In genomic region chr12:9049520-9050133, GRCh38 we compare ENCODE assay signal across 7 cellular contexts.
A peak's percentile ranks its signal among the peaks of the same experiment; 100 is the strongest.
DNase-seq lines count a peak whose midpoint lies in the region; ATAC-seq and TF ChIP-seq lines count a peak whose summit lies in the region.

No MANE protein-coding gene starts in this region.

- intact Hi-C loops in prostate gland (cut with DNase I), result no loop called here

- 18% methylated on average over 6 of the region's 6 CpGs for WGBS in prostate gland

- no peak for TF ChIP-seq POLR2A in prostate gland (IDR thresholded peaks at IDR 0.05)

- no peak for ATAC-seq in HG02610 (IDR thresholded peaks at IDR 0.05; ENCODE audit: unreplicated experiment)
- no peak for ATAC-seq in HG03442 (IDR thresholded peaks at IDR 0.05; ENCODE audit: unreplicated experiment)

- H3K9me3 ChIP-seq in prostate gland, result no peaks in the 10 kb centered on the region

- DNase-seq in DMS53 treated with DMSO at 0.1 percent for 48 hours (lab: John Stamatoyannopoulos, UW; ENCODE audit: unreplicated experiment), result peak; percentile 74
- DNase-seq in HS-27A (ENCODE audit: low read depth), result peak; percentile 15
- peak; percentile 71 for DNase-seq in SW480 (ENCODE audit: low spot score)
- DNase-seq in fibroblast of the aortic adventitia (ENCODE audit: low read depth), result peak; percentile 73
- DNase-seq in prostate gland (ENCODE audit: low spot score), result no peak

- H3K27ac ChIP-seq in prostate gland, result no peak overlapping the region

- H3K4me3 ChIP-seq in fibroblast of the aortic adventitia (ENCODE audit: low read depth, low read length) (no peak overlapping the region), prostate gland (no peak overlapping the region)

- H3K27me3 ChIP-seq in prostate gland (replicated peaks; ENCODE audit: insufficient read depth), result no peaks in the 10 kb centered on the region

- TF ChIP-seq CTCF in fibroblast of the aortic adventitia (IDR thresholded peaks at IDR 0.05; ENCODE audit: insufficient read depth, low read length) (peak; percentile 57), prostate gland (IDR thresholded peaks at IDR 0.05) (peak in 3 of 4 experiments; percentile 37 to 51 (median 49))

- no peaks in the 10 kb centered on the region for H3K36me3 ChIP-seq in prostate gland

- H3K4me1 ChIP-seq in prostate gland (replicated peaks), result no peaks in the 10 kb centered on the region
